In genomic region chr2:152587187-152587947, GRCh38 we compare ENCODE assay signal across 18 cellular contexts.
DNase-seq lines count a peak whose midpoint lies in the region; ATAC-seq, FAIRE-seq and TF ChIP-seq lines count a peak whose summit lies in the region.
"Had no signal": no experiment of that assay in that cellular context is flagged by ENCODE, and none has a peak within 500 bp of the region (broad histone marks: within the 10 kb centered on the region; RNA-seq: fewer than 3 reads in every experiment).

No MANE protein-coding gene starts in this region.

- peaks cover 51% of the 10 kb centered on the region for H3K4me1 Mint-ChIP-seq in brain
- peaks cover 16% of the 10 kb centered on the region for H3K4me1 Mint-ChIP-seq in glutamatergic neuron (ENCODE audit: low read depth, unreplicated experiment)

- TF ChIP-seq POLR2A in A549 (IDR thresholded peaks at IDR 0.05; ENCODE audit: low read length): no peak

- H3K27ac Mint-ChIP-seq in brain (peak overlapping the region in 3 of 5 experiments; percentile 48 to 78 (median 61)), glutamatergic neuron (ENCODE audit: unreplicated experiment) (peak overlapping the region; percentile 72)
- H3K27ac Mint-ChIP-seq: activated CD8-positive, alpha-beta T cell treated with anti-CD3 and anti-CD28 coated beads for 36 hours; activated T-helper 2 cell treated with anti-CD3 and anti-CD28 coated beads, Interferon-gamma antibody, Interleukin-2, Interleukin-4, amounts not matched to agents 10 μg/mL and 5 μg/mL and 100 μg/mL, durations not matched to agents 14 hours and 24 hours and 36 hours had no signal

- CTCF ChIA-PET in A549 (lab: Yijun Ruan, JAX): interaction anchor here (0.6 kb wide), 1 partner anchor 26 kb away, joined by 3 read pairs; no protein-coding TSS in a partner anchor

- H3K36me3 Mint-ChIP-seq in brain (peaks cover 42% of the 10 kb centered on the region), glutamatergic neuron (ENCODE audit: unreplicated experiment) (peaks cover 7% of the 10 kb centered on the region)
- H3K36me3 Mint-ChIP-seq: stimulated activated memory B cell treated with anti-CD40 and anti-IgM and Interleukin-4, amounts not matched to agents 10 μg/mL and 1 μg/mL and 100 μg/mL, for 72 hours had no signal

- H3K4me2 ChIP-seq in A549 (no peak overlapping the region), hepatocyte (no peak overlapping the region)

- H3K4me1 ChIP-seq in A549 (peaks cover 20% of the 10 kb centered on the region), hepatocyte (ENCODE audit: insufficient read depth) (no peaks in the 10 kb centered on the region)
- H3K4me1 ChIP-seq: colonic mucosa, upper lobe of left lung had no signal

- no peak overlapping the region for H3K4me3 Mint-ChIP-seq in brain
- no peak overlapping the region for H3K4me3 Mint-ChIP-seq in glutamatergic neuron (ENCODE audit: unreplicated experiment)
- H3K4me3 Mint-ChIP-seq: activated CD8-positive, alpha-beta T cell treated with anti-CD3 and anti-CD28 coated beads for 36 hours; stimulated activated memory B cell treated with anti-CD40 and anti-IgM and Interleukin-4, amounts not matched to agents 10 μg/mL and 1 μg/mL and 100 μg/mL, for 72 hours had no signal

- WGBS in A549 (ENCODE audit: missing lambda C conversion rate): 78% methylated on average over 7 of the region's 7 CpGs
- 83% methylated on average over 7 of the region's 7 CpGs for WGBS in hepatocyte (ENCODE audit: low lambda C conversion rate, missing lambda C conversion rate)

- no peak for DNase-seq in A549 (ENCODE audit: low read depth in 1 of 2, low spot score in 1 of 2)
- DNase-seq in HPDE6-E6E7 (ENCODE audit: extremely low spot score): peak; percentile 15
- no peak for DNase-seq in glutamatergic neuron
- no peak for DNase-seq in hepatocyte (ENCODE audit: low spot score)
- DNase-seq in mucosa of gallbladder (ENCODE audit: low spot score): no peak
- no peak for DNase-seq in activated CD8-positive, alpha-beta memory T cell treated with anti-CD3 and anti-CD28 coated beads, Interleukin-2, amount 50 U/mL, for 48 hours
- DNase-seq: activated CD8-positive, alpha-beta T cell treated with anti-CD3 and anti-CD28 coated beads for 36 hours; amniotic stem cell; colonic mucosa; COR-L47; left lung; NCI-H1694; upper lobe of left lung had no signal

- POLR2A ChIA-PET in A549 (lab: Yijun Ruan, JAX): no interaction called here

- H3K36me3 ChIP-seq in hepatocyte (replicated peaks; ENCODE audit: insufficient read depth, low read depth): no peaks in the 10 kb centered on the region
- H3K36me3 ChIP-seq: colonic mucosa, left lung had no signal

- no peak for TF ChIP-seq CTCF in A549 (IDR thresholded peaks at IDR 0.05)
- TF ChIP-seq CTCF in brain (conservative IDR thresholded peaks at IDR 0.05): no peak
- no peak for TF ChIP-seq CTCF in glutamatergic neuron (IDR thresholded peaks at IDR 0.05; ENCODE audit: partially characterized antibody, unreplicated experiment)
- no peak for TF ChIP-seq CTCF in hepatocyte (IDR thresholded peaks at IDR 0.05; ENCODE audit: poor library complexity)

- H3K9me3 ChIP-seq in A549 (no peaks in the 10 kb centered on the region), hepatocyte (ENCODE audit: low read depth) (no peaks in the 10 kb centered on the region)
- H3K9me3 ChIP-seq: colonic mucosa, left lung, upper lobe of left lung had no signal

- TF ChIP-seq RAD21 in A549 (conservative IDR thresholded peaks at IDR 0.05 in 1 of 2, IDR thresholded peaks at IDR 0.05 in 1 of 2): no peak

- H3K27me3 ChIP-seq in hepatocyte: no peaks in the 10 kb centered on the region
- H3K27me3 ChIP-seq: colonic mucosa, left lung, upper lobe of left lung had no signal

- no peaks in the 10 kb centered on the region for H3K9me3 Mint-ChIP-seq in brain
- H3K9me3 Mint-ChIP-seq in glutamatergic neuron (ENCODE audit: unreplicated experiment): peaks cover 7% of the 10 kb centered on the region
- H3K9me3 Mint-ChIP-seq: activated CD8-positive, alpha-beta T cell treated with anti-CD3 and anti-CD28 coated beads for 36 hours; activated T-helper 2 cell treated with anti-CD3 and anti-CD28 coated beads, Interferon-gamma antibody, Interleukin-2, Interleukin-4, amounts not matched to agents 10 μg/mL and 5 μg/mL and 100 μg/mL, durations not matched to agents 14 hours and 24 hours and 36 hours; stimulated activated memory B cell treated with anti-CD40 and anti-IgM and Interleukin-4, amounts not matched to agents 10 μg/mL and 1 μg/mL and 100 μg/mL, for 72 hours had no signal

- no peaks in the 10 kb centered on the region for H3K79me2 ChIP-seq in hepatocyte

- ATAC-seq in A549 (no peak), HG03457 (IDR thresholded peaks at IDR 0.05; ENCODE audit: unreplicated experiment) (no peak)
- ATAC-seq: activated CD8-positive, alpha-beta T cell treated with anti-CD3 and anti-CD28 coated beads for 36 hours; stimulated activated memory B cell treated with anti-CD40 and anti-IgM and Interleukin-4, amounts not matched to agents 10 μg/mL and 1 μg/mL and 100 μg/mL, for 72 hours had no signal

- no peak for FAIRE-seq in A549 (lab: Jason Lieb, UNC)

- H2AFZ ChIP-seq in hepatocyte: no peak overlapping the region

- no peaks in the 10 kb centered on the region for H3K27me3 Mint-ChIP-seq in brain
- peaks cover 7% of the 10 kb centered on the region for H3K27me3 Mint-ChIP-seq in glutamatergic neuron (ENCODE audit: unreplicated experiment)
- H3K27me3 Mint-ChIP-seq: stimulated activated memory B cell treated with anti-CD40 and anti-IgM and Interleukin-4, amounts not matched to agents 10 μg/mL and 1 μg/mL and 100 μg/mL, for 72 hours had no signal

- H3K4me3 ChIP-seq in A549: no peak overlapping the region
- H3K4me3 ChIP-seq in hepatocyte: no peak overlapping the region
- H3K4me3 ChIP-seq: colonic mucosa, left lung, skin epidermis, upper lobe of left lung had no signal

- H3K9me2 ChIP-seq in hepatocyte (replicated peaks; ENCODE audit: insufficient read depth): no peaks in the 10 kb centered on the region

- H4K20me1 ChIP-seq in hepatocyte (ENCODE audit: insufficient read depth, poor library complexity, severe bottlenecking): no peaks in the 10 kb centered on the region

- no peak for TF ChIP-seq EP300 in A549 (IDR thresholded peaks at IDR 0.05)

- H3K27ac ChIP-seq in A549: no peak overlapping the region
- no peak overlapping the region for H3K27ac ChIP-seq in hepatocyte
- H3K27ac ChIP-seq: colonic mucosa, left lung, skin epidermis, upper lobe of left lung had no signal

TF ChIP-seq in A549, 52 proteins besides CTCF, POLR2A, EP300 and RAD21:
- TF ChIP-seq FOSL2 (IDR thresholded peaks at IDR 0.05) (no peak), FOSL2 (CRISPR knock-in tag; IDR thresholded peaks at IDR 0.05) (peak; percentile 76), FOSB (CRISPR knock-in tag; IDR thresholded peaks at IDR 0.05) (no peak)
